Comparison of ENCODE assay signal across 1 cellular context in genomic region chr7:98334077-98334476, GRCh38.
TF ChIP-seq lines count a peak whose summit lies in the region.

No MANE protein-coding gene starts in this region.

TF ChIP-seq in GM23338, 12 proteins besides CTCF, POLR2A, EP300 and RAD21 (continued from another document):
- TF ChIP-seq ZNF462 (CRISPR knock-in tag; IDR thresholded peaks at IDR 0.05), result no peak
- TF ChIP-seq REST (IDR thresholded peaks at IDR 0.05; ENCODE audit: unreplicated experiment), result no peak
TF ChIP-seq in GM23338: peak in this region for 0.
